In the genomic region with DNA sequence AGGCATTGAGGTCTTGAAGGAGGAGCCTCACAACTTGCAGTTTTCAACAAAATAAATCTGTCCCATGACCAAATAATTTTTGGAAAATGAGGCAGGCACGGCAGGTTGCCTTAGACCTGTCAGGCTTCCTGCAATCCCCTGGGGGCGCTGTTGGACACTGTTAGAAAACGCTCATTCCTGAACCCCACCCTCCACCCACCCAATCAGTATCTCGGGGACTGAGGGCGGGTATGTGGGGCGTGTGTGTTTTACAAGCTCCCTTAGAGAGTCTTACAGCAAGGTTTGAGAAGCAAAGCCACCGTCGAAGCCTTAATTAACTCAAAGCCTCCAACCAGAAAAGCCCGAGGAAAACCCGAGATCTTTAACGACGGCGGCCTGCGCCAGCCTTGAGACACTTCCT, we compare ENCODE assay signal across 10 cellular contexts.
DNase-seq lines count a peak whose midpoint lies in the region; ATAC-seq and TF ChIP-seq lines count a peak whose summit lies in the region.
"Had no signal": no experiment of that assay in that cellular context is flagged by ENCODE, and none has a peak within 500 bp of the region (broad histone marks: within the 10 kb centered on the region; RNA-seq: fewer than 3 reads in every experiment).

No MANE protein-coding gene starts in this region.

- no peaks in the 10 kb centered on the region for H3K36me3 Mint-ChIP-seq in activated CD8-positive, alpha-beta T cell treated with anti-CD3 and anti-CD28 coated beads, Interleukin-2, amount 10 ng/mL, durations not matched to agents 7 days and 5 days (ENCODE audit: low read depth)
- H3K36me3 Mint-ChIP-seq in type B pancreatic cell: no peaks in the 10 kb centered on the region

- TF ChIP-seq CTCF in heart right ventricle (IDR thresholded peaks at IDR 0.05) (peak in 5 of 9 donors; percentile 3 to 25 (median 13)), left ventricle myocardium inferior (IDR thresholded peaks at IDR 0.05; ENCODE audit: borderline replicate concordance) (no peak), type B pancreatic cell (conservative IDR thresholded peaks at IDR 0.05) (peak; percentile 75), prostate gland (IDR thresholded peaks at IDR 0.05) (no peak)

- no peaks in the 10 kb centered on the region for H3K4me1 ChIP-seq in heart right ventricle
- no peaks in the 10 kb centered on the region for H3K4me1 ChIP-seq in left ventricle myocardium inferior
- no peaks in the 10 kb centered on the region for H3K4me1 ChIP-seq in prostate gland (replicated peaks)

- H3K36me3 ChIP-seq in heart right ventricle: no peaks in the 10 kb centered on the region
- no peaks in the 10 kb centered on the region for H3K36me3 ChIP-seq in left ventricle myocardium inferior
- H3K36me3 ChIP-seq in prostate gland: no peaks in the 10 kb centered on the region

- H3K4me3 Mint-ChIP-seq in activated CD8-positive, alpha-beta T cell treated with anti-CD3 and anti-CD28 coated beads, Interleukin-2, amount 10 ng/mL, durations not matched to agents 7 days and 5 days: no peak overlapping the region
- H3K4me3 Mint-ChIP-seq in type B pancreatic cell: peak overlapping the region; percentile 47
- H3K4me3 Mint-ChIP-seq: activated T-cell treated with anti-CD3 and anti-CD28 coated beads, Interleukin-2, amount 50 U/mL, for 4 hours had no signal

- WGBS in heart right ventricle, 2 donors: 4 to 6% methylated on average over 14 of the region's 14 CpGs
- 8% methylated on average over 14 of the region's 14 CpGs for WGBS in prostate gland

- H3K4me3 ChIP-seq in heart right ventricle (no peak overlapping the region), left ventricle myocardium inferior (no peak overlapping the region), prostate gland (no peak overlapping the region)

- DNase-seq in heart right ventricle: no peak
- no peak for DNase-seq in left ventricle myocardium inferior
- DNase-seq in activated CD8-positive, alpha-beta T cell treated with anti-CD3 and anti-CD28 coated beads, Interleukin-2, amount 10 ng/mL, durations not matched to agents 7 days and 5 days: peak; percentile 31
- peak; percentile 11 to 39 for DNase-seq in left colon
- no peak for DNase-seq in type B pancreatic cell (ENCODE audit: extremely low spot score, unreplicated experiment)
- no peak for DNase-seq in OCI-M1 (lab: John Stamatoyannopoulos, UW)
- no peak for DNase-seq in RKO (ENCODE audit: low spot score)
- no peak for DNase-seq in prostate gland (ENCODE audit: low spot score)
- DNase-seq: activated T-cell treated with anti-CD3 and anti-CD28 coated beads, Interleukin-2, amount 50 U/mL, for 4 hours; NCI-H226 had no signal

- no peak overlapping the region for H3K27ac Mint-ChIP-seq in activated CD8-positive, alpha-beta T cell treated with anti-CD3 and anti-CD28 coated beads, Interleukin-2, amount 10 ng/mL, durations not matched to agents 7 days and 5 days
- peak overlapping the region; percentile 81 for H3K27ac Mint-ChIP-seq in type B pancreatic cell

- no peaks in the 10 kb centered on the region for H3K4me1 Mint-ChIP-seq in activated CD8-positive, alpha-beta T cell treated with anti-CD3 and anti-CD28 coated beads, Interleukin-2, amount 10 ng/mL, durations not matched to agents 7 days and 5 days (ENCODE audit: low read depth)
- peaks cover 9% of the 10 kb centered on the region for H3K4me1 Mint-ChIP-seq in type B pancreatic cell (ENCODE audit: unreplicated experiment)

- no peak for TF ChIP-seq POLR2A in prostate gland (IDR thresholded peaks at IDR 0.05)

- H3K9me3 ChIP-seq in heart right ventricle: no peaks in the 10 kb centered on the region
- H3K9me3 ChIP-seq in left ventricle myocardium inferior (replicated peaks): no peaks in the 10 kb centered on the region
- H3K9me3 ChIP-seq in prostate gland: no peaks in the 10 kb centered on the region

- no peaks in the 10 kb centered on the region for H3K27me3 Mint-ChIP-seq in activated CD8-positive, alpha-beta T cell treated with anti-CD3 and anti-CD28 coated beads, Interleukin-2, amount 10 ng/mL, durations not matched to agents 7 days and 5 days (ENCODE audit: low read depth)
- H3K27me3 Mint-ChIP-seq in type B pancreatic cell: peaks cover 38% of the 10 kb centered on the region

- intact Hi-C loops in heart right ventricle (cut with DNase I) (no loop called here), left ventricle myocardium inferior (cut with micrococcal nuclease) (no loop called here), left colon (cut with DNase I, micrococcal nuclease) (no loop called here), prostate gland (cut with DNase I) (no loop called here)

- H3K27ac ChIP-seq in heart right ventricle: no peak overlapping the region
- no peak overlapping the region for H3K27ac ChIP-seq in left ventricle myocardium inferior (replicated peaks)
- no peak overlapping the region for H3K27ac ChIP-seq in prostate gland

- CTCF ChIA-PET in activated CD8-positive, alpha-beta T cell treated with anti-CD3 and anti-CD28 coated beads, Interleukin-2, amount 10 ng/mL, durations not matched to agents 7 days and 5 days (lab: Charles Lee): interaction anchor here (0.9 to 1.9 kb wide), 2 partner anchors 9 to 193 kb away, joined by 3 to 9 read pairs; no protein-coding TSS in a partner anchor

- ATAC-seq in heart right ventricle: no peak
- no peak for ATAC-seq in activated CD8-positive, alpha-beta T cell treated with anti-CD3 and anti-CD28 coated beads, Interleukin-2, amount 10 ng/mL, durations not matched to agents 7 days and 5 days
- ATAC-seq in left colon: no peak

- POLR2A ChIA-PET in activated CD8-positive, alpha-beta T cell treated with anti-CD3 and anti-CD28 coated beads, Interleukin-2, amount 10 ng/mL, durations not matched to agents 7 days and 5 days (lab: Charles Lee): no interaction called here

- H3K27me3 ChIP-seq in heart right ventricle (peaks cover 9 to 85% (median 59%) of the 10 kb centered on the region in 7 donors), left ventricle myocardium inferior (ENCODE audit: low read depth) (peaks cover 91% of the 10 kb centered on the region), prostate gland (replicated peaks; ENCODE audit: insufficient read depth) (peaks cover 5% of the 10 kb centered on the region)

- H3K9me3 Mint-ChIP-seq in activated CD8-positive, alpha-beta T cell treated with anti-CD3 and anti-CD28 coated beads, Interleukin-2, amount 10 ng/mL, durations not matched to agents 7 days and 5 days (ENCODE audit: insufficient read depth): no peaks in the 10 kb centered on the region
- H3K9me3 Mint-ChIP-seq in type B pancreatic cell: no peaks in the 10 kb centered on the region
- H3K9me3 Mint-ChIP-seq: activated T-cell treated with anti-CD3 and anti-CD28 coated beads, Interleukin-2, amount 50 U/mL, for 4 hours had no signal

Comparison
In these comparisons a context has a peak if more than half of its experiments do, and no peak if none do; other contexts are left out.
1. CTCF ChIP-seq: peak in heart right ventricle (5 of 9) and type B pancreatic cell (single experiment); none in left ventricle myocardium inferior (single experiment) and prostate gland (0 of 4).
2. DNase-seq: peak in activated CD8-positive, alpha-beta T cell treated with anti-CD3 and anti-CD28 coated beads, Interleukin-2, amount 10 ng/mL, durations not matched to agents 7 days and 5 days (single experiment) and left colon (2 of 2); none in heart right ventricle (0 of 2), left ventricle myocardium inferior (single experiment), type B pancreatic cell (single experiment), OCI-M1 (single experiment), RKO (single experiment) and prostate gland (single experiment).